ENCODE assay signal across 25 cellular contexts in the genomic region with DNA sequence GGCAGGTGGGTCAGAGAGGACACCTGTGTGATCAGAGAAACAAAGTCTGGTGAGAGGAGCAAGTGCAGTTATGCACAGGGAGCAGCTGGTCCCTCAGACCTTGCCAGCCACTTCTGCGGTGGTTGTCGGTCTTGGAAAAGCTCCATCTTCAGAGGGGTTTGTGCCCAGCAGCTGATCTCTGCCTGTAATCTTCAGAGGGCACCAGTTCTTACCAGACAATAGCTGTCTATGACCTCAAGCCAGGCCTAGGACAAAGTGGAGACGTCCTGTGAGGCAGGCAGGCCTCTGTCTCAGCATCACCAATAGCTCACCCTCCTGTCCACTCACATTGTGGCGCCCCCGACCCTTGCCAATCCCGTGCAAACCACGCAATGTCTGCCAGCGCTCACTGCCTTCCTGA.
"Had no signal": no experiment of that assay in that cellular context is flagged by ENCODE, and none has a peak within 500 bp of the region (broad histone marks: within the 10 kb centered on the region; RNA-seq: fewer than 3 reads in every experiment).

No MANE protein-coding gene starts in this region.

- H3K27me3 ChIP-seq: gastrocnemius medialis, heart left ventricle, hepatocyte, left lung, ovary, suprapubic skin, vagina had no signal

- H3K27me3 Mint-ChIP-seq: central memory CD8-positive, alpha-beta T cell; effector memory CD8-positive, alpha-beta T cell; stimulated activated naive CD8-positive, alpha-beta T cell treated with anti-CD3 and anti-CD28 coated beads, Interleukin-15, amount 100 ng/mL, for 72 hours had no signal

- H3K4me1 ChIP-seq: psoas muscle had no signal

- H3K4me3 Mint-ChIP-seq: central memory CD8-positive, alpha-beta T cell; effector memory CD8-positive, alpha-beta T cell; natural killer cell; stimulated activated naive CD8-positive, alpha-beta T cell treated with anti-CD3 and anti-CD28 coated beads, Interleukin-15, amount 100 ng/mL, for 72 hours had no signal

- H3K9me3 ChIP-seq: gastrocnemius medialis, heart left ventricle, left lung, ovary, psoas muscle, suprapubic skin, transverse colon, vagina had no signal

- H3K36me3 Mint-ChIP-seq: natural killer cell had no signal

- H3K36me3 ChIP-seq: gastrocnemius medialis, heart left ventricle, left lung, ovary, suprapubic skin, transverse colon, vagina had no signal

- H3K27ac Mint-ChIP-seq: natural killer cell had no signal

- DNase-seq: cortex of kidney; effector memory CD8-positive, alpha-beta T cell; foreskin fibroblast; gastrocnemius medialis; heart left ventricle; kidney; left cardiac atrium; left lung; mesendoderm; natural killer cell; occipital lobe; ovary; psoas muscle; right cardiac atrium; small intestine; stimulated activated CD4-positive, alpha-beta T cell treated with anti-CD3 and anti-CD28 coated beads, Interleukin-15, amount 100 ng/mL, for 24 hours; stimulated activated CD4-positive, alpha-beta T cell treated with anti-CD3 and anti-CD28 coated beads, Interleukin-4, amount 100 ng/mL, for 1 hour; stimulated activated CD8-positive, alpha-beta memory T cell treated with anti-CD3 and anti-CD28 coated beads, Interleukin-4, amount 100 ng/mL, for 48 hours; stimulated activated naive CD4-positive, alpha-beta T cell; stimulated activated naive CD8-positive, alpha-beta T cell treated with anti-CD3 and anti-CD28 coated beads, Interleukin-15, amount 100 ng/mL, for 72 hours; transverse colon had no signal

- H3K9me3 Mint-ChIP-seq: central memory CD8-positive, alpha-beta T cell; effector memory CD8-positive, alpha-beta T cell; natural killer cell; stimulated activated naive CD8-positive, alpha-beta T cell treated with anti-CD3 and anti-CD28 coated beads, Interleukin-15, amount 100 ng/mL, for 72 hours had no signal

- H3K4me1 Mint-ChIP-seq: central memory CD8-positive, alpha-beta T cell; natural killer cell; stimulated activated naive CD8-positive, alpha-beta T cell treated with anti-CD3 and anti-CD28 coated beads, Interleukin-15, amount 100 ng/mL, for 72 hours had no signal

- H3K27ac ChIP-seq: gastrocnemius medialis, heart left ventricle, hepatocyte, left lung, ovary, psoas muscle, suprapubic skin, transverse colon, vagina had no signal

- H3K4me3 ChIP-seq: gastrocnemius medialis, heart left ventricle, hepatocyte, left lung, ovary, psoas muscle, suprapubic skin, transverse colon, vagina had no signal

- ATAC-seq: effector memory CD8-positive, alpha-beta T cell; gastrocnemius medialis; heart left ventricle; left cardiac atrium; left lung; natural killer cell; right cardiac atrium; stimulated activated naive CD8-positive, alpha-beta T cell treated with anti-CD3 and anti-CD28 coated beads, Interleukin-15, amount 100 ng/mL, for 72 hours had no signal
